ENCODE assay signal across 18 cellular contexts in the genomic region with DNA sequence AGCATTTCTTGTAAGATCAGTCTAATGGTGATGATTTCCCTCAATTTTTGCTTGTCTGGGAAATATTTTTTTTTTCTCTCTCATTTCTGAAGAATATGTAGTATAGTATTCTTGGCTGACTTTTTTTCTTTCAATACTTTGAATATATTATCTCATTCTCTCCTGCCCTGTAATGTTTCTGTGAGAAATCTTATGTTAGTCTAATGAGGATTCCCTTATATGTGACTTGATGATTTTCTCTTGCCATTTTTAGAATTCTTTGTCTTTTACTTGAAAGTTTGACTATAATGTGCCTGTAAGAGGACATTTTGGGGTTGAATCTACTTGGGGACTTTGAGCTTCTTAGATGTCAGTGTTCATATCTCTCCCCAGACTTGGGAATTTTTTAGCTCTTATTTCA. TPM values are rescaled to one million over a fixed set of nuclear protein-coding genes. Genes with fewer than 3 reads are reported as not detected.
A peak's percentile ranks its signal among the peaks of the same experiment; 100 is the strongest.
DNase-seq lines count a peak whose midpoint lies in the region; ATAC-seq and TF ChIP-seq lines count a peak whose summit lies in the region.
"Had no signal": no experiment of that assay in that cellular context is flagged by ENCODE, and none has a peak within 500 bp of the region (broad histone marks: within the 10 kb centered on the region; RNA-seq: fewer than 3 reads in every experiment).

No MANE protein-coding gene starts in this region.

- CTCF ChIA-PET in HEK293 (lab: Yijun Ruan, JAX) = interaction anchor here (0.7 to 1.7 kb wide), 2 partner anchors 47 to 246 kb away, joined by 3 to 5 read pairs; no protein-coding TSS in a partner anchor
- CTCF ChIA-PET in naive thymus-derived CD4-positive, alpha-beta T cell (lab: Charles Lee) = interaction anchor here (0.6 to 1.0 kb wide), 2 partner anchors 126 to 277 kb away, joined by 3 read pairs; no protein-coding TSS in a partner anchor

- H3K4me1 Mint-ChIP-seq in naive thymus-derived CD4-positive, alpha-beta T cell = peaks cover 1 to 16% (median 6%) of the 10 kb centered on the region in 7 donors
- peaks cover 2% of the 10 kb centered on the region for H3K4me1 Mint-ChIP-seq in T-helper 2 cell treated with Interferon-gamma antibody and Interleukin-4, amounts not matched to agents 5 μg/mL and 100 μg/mL, for 36 hours (ENCODE audit: low read depth)
- H3K4me1 Mint-ChIP-seq: B cell had no signal

- H3K27ac ChIP-seq in HEK293 (ENCODE audit: extremely low read depth, low read depth, low read length) = no peak overlapping the region
- no peak overlapping the region for H3K27ac ChIP-seq in naive thymus-derived CD4-positive, alpha-beta T cell (ENCODE audit: low read depth, low read length)
- H3K27ac ChIP-seq: 22Rv1; A549; BLaER1 treated with 17β-estradiol and CSF1 and Interleukin-3, amounts not matched to agents 10 nM and 100 nM; C4-2B had no signal

- DNase-seq in adipocyte (ENCODE audit: low read depth) (no peak), epidermal melanocyte (ENCODE audit: insufficient read length, low spot score) (no peak)
- DNase-seq in naive thymus-derived CD4-positive, alpha-beta T cell = no peak
- no peak for DNase-seq in T-helper 2 cell treated with Interferon-gamma antibody and Interleukin-4, amounts not matched to agents 5 μg/mL and 100 μg/mL, for 36 hours (ENCODE audit: low spot score)
- DNase-seq: AML-193; Caco-2; Calu3; CD4-positive, alpha-beta T cell; CD8-positive, alpha-beta T cell; DMS79 treated with DMSO at 0.1 percent for 48 hours; GF-D8 had no signal

- no peak overlapping the region for H3K9ac ChIP-seq in adipocyte (ENCODE audit: low read length)
- H3K9ac ChIP-seq: BLaER1 treated with 17β-estradiol and CSF1 and Interleukin-3, amounts not matched to agents 10 nM and 100 nM had no signal

- peak overlapping the region in 5 of 9 donors; percentile 36 to 58 (median 41) for H3K27ac Mint-ChIP-seq in naive thymus-derived CD4-positive, alpha-beta T cell
- H3K27ac Mint-ChIP-seq in T-helper 2 cell treated with Interferon-gamma antibody and Interleukin-4, amounts not matched to agents 5 μg/mL and 100 μg/mL, for 36 hours = no peak overlapping the region
- H3K27ac Mint-ChIP-seq: B cell; CD4-positive, alpha-beta T cell; CD8-positive, alpha-beta T cell had no signal

- TF ChIP-seq CTCF in HEK293 (tag by site-specific recombination; IDR thresholded peaks at IDR 0.05) = no peak

- no peak for ATAC-seq in naive thymus-derived CD4-positive, alpha-beta T cell
- ATAC-seq: A549; CD8-positive, alpha-beta T cell had no signal

- peaks cover 0 to 7% (median 0%) of the 10 kb centered on the region in 5 donors for H3K27me3 Mint-ChIP-seq in naive thymus-derived CD4-positive, alpha-beta T cell
- H3K27me3 Mint-ChIP-seq in T-helper 2 cell treated with Interferon-gamma antibody and Interleukin-4, amounts not matched to agents 5 μg/mL and 100 μg/mL, for 36 hours (ENCODE audit: low read depth) = peaks cover 9% of the 10 kb centered on the region
- H3K27me3 Mint-ChIP-seq: CD4-positive, alpha-beta T cell had no signal

- peaks cover 5 to 23% (median 12%) of the 10 kb centered on the region in 5 donors for H3K36me3 Mint-ChIP-seq in naive thymus-derived CD4-positive, alpha-beta T cell
- H3K36me3 Mint-ChIP-seq in T-helper 2 cell treated with Interferon-gamma antibody and Interleukin-4, amounts not matched to agents 5 μg/mL and 100 μg/mL, for 36 hours (ENCODE audit: low read depth) = no peaks in the 10 kb centered on the region
- H3K36me3 Mint-ChIP-seq: CD8-positive, alpha-beta T cell had no signal

- POLR2A ChIA-PET in HEK293 (lab: Yijun Ruan, JAX) = no interaction called here
- POLR2A ChIA-PET in naive thymus-derived CD4-positive, alpha-beta T cell (lab: Charles Lee) = no interaction called here

- H3K4me3 Mint-ChIP-seq in naive thymus-derived CD4-positive, alpha-beta T cell = no peak overlapping the region
- no peak overlapping the region for H3K4me3 Mint-ChIP-seq in T-helper 2 cell treated with Interferon-gamma antibody and Interleukin-4, amounts not matched to agents 5 μg/mL and 100 μg/mL, for 36 hours
- H3K4me3 Mint-ChIP-seq: B cell; CD4-positive, alpha-beta T cell; CD8-positive, alpha-beta T cell had no signal

- intact Hi-C loops in naive thymus-derived CD4-positive, alpha-beta T cell (cut with micrococcal nuclease) = no loop called here

- H3K36me3 ChIP-seq in HEK293 (ENCODE audit: control insufficient read depth in 2 of 2, insufficient read depth in 1 of 2, low read length in 2 of 2) (peaks cover 0 to 9% of the 10 kb centered on the region in 2 experiments; a peak in 1 of 3 replicates), adipocyte (ENCODE audit: control insufficient read depth, insufficient read depth, low read length, severe bottlenecking) (no peaks in the 10 kb centered on the region)
- H3K36me3 ChIP-seq in naive thymus-derived CD4-positive, alpha-beta T cell (ENCODE audit: control insufficient read depth in 2 of 3, insufficient read depth in 3 of 3, low read length in 3 of 3) = no peaks in the 10 kb centered on the region
- H3K36me3 ChIP-seq: BLaER1 treated with 17β-estradiol and CSF1 and Interleukin-3, amounts not matched to agents 10 nM and 100 nM had no signal

- H3K27me3 ChIP-seq in adipocyte (replicated peaks; ENCODE audit: control insufficient read depth, insufficient read depth, low read length) = peaks cover 42% of the 10 kb centered on the region
- no peaks in the 10 kb centered on the region for H3K27me3 ChIP-seq in naive thymus-derived CD4-positive, alpha-beta T cell (ENCODE audit: control insufficient read depth in 2 of 2, insufficient read depth in 2 of 2, low read length in 2 of 2)
- H3K27me3 ChIP-seq: BLaER1 treated with 17β-estradiol and CSF1 and Interleukin-3, amounts not matched to agents 10 nM and 100 nM had no signal

- H3K9me3 Mint-ChIP-seq in naive thymus-derived CD4-positive, alpha-beta T cell = peaks cover 0 to 34% (median 20%) of the 10 kb centered on the region in 11 donors
- H3K9me3 Mint-ChIP-seq in T-helper 2 cell treated with Interferon-gamma antibody and Interleukin-4, amounts not matched to agents 5 μg/mL and 100 μg/mL, for 36 hours = peaks cover 14% of the 10 kb centered on the region

- no peak overlapping the region for H3K4me3 ChIP-seq in HEK293 (ENCODE audit: low read depth, low read length)
- H3K4me3 ChIP-seq in adipocyte (ENCODE audit: low read length) = peak overlapping the region; percentile 41
- no peak overlapping the region for H3K4me3 ChIP-seq in naive thymus-derived CD4-positive, alpha-beta T cell (ENCODE audit: low read length)
- H3K4me3 ChIP-seq: A549; BLaER1 treated with 17β-estradiol and CSF1 and Interleukin-3, amounts not matched to agents 10 nM and 100 nM had no signal

- H3K9me3 ChIP-seq in HEK293 (ENCODE audit: control insufficient read depth, insufficient read depth, low read depth, low read length) (no peaks in the 10 kb centered on the region), adipocyte (ENCODE audit: control insufficient read depth, low read length) (peaks cover 51% of the 10 kb centered on the region)
- peaks cover 0 to 15% (median 0%) of the 10 kb centered on the region in 3 experiments for H3K9me3 ChIP-seq in naive thymus-derived CD4-positive, alpha-beta T cell (ENCODE audit: control insufficient read depth in 2 of 3, low read length in 3 of 3)

- H3K4me1 ChIP-seq in HEK293 (ENCODE audit: control insufficient read depth, insufficient read depth, low read length) (no peaks in the 10 kb centered on the region), adipocyte (ENCODE audit: control insufficient read depth, insufficient read depth, low read length) (no peaks in the 10 kb centered on the region)
- peaks cover 0 to 9% of the 10 kb centered on the region in 2 donors for H3K4me1 ChIP-seq in naive thymus-derived CD4-positive, alpha-beta T cell (ENCODE audit: control insufficient read depth in 2 of 2, insufficient read depth in 2 of 2, low read length in 2 of 2)
- H3K4me1 ChIP-seq: A549, Caco-2 had no signal

TF ChIP-seq in HEK293, 187 proteins besides CTCF, POLR2A, EP300 and RAD21:
- TF ChIP-seq ZNF791 (tag by site-specific recombination; IDR thresholded peaks at IDR 0.05) (peak; percentile 100), ZNF140 (tag by site-specific recombination; IDR thresholded peaks at IDR 0.05) (0 out of 2 replicates have a peak, but pooled peaks have one; percentile 3), ZSCAN30 (tag by site-specific recombination; IDR thresholded peaks at IDR 0.05) (no peak), TRIM28 (IDR thresholded peaks at IDR 0.05; ENCODE audit: borderline replicate concordance, low read length) (peak; percentile 70), SETDB1 (IDR thresholded peaks at IDR 0.05; ENCODE audit: insufficient read length, low read length) (peak; percentile 88), SP3 (tag by site-specific recombination; IDR thresholded peaks at IDR 0.05) (no peak)

RNA-seq across cellular contexts. Expression of gene PCBP3, which starts 40.0 kb away (rescaled TPM):
- 1 to 10 TPM; 1.2 to 5.2 (median 4.0) TPM for total RNA-seq in naive thymus-derived CD4-positive, alpha-beta T cell
- 1 to 10 TPM; 1.5 to 1.6 TPM for polyA plus RNA-seq in naive thymus-derived CD4-positive, alpha-beta T cell
- total RNA-seq: A172 had no signal
